ENCODE assay signal across 7 cellular contexts in the genomic region with DNA sequence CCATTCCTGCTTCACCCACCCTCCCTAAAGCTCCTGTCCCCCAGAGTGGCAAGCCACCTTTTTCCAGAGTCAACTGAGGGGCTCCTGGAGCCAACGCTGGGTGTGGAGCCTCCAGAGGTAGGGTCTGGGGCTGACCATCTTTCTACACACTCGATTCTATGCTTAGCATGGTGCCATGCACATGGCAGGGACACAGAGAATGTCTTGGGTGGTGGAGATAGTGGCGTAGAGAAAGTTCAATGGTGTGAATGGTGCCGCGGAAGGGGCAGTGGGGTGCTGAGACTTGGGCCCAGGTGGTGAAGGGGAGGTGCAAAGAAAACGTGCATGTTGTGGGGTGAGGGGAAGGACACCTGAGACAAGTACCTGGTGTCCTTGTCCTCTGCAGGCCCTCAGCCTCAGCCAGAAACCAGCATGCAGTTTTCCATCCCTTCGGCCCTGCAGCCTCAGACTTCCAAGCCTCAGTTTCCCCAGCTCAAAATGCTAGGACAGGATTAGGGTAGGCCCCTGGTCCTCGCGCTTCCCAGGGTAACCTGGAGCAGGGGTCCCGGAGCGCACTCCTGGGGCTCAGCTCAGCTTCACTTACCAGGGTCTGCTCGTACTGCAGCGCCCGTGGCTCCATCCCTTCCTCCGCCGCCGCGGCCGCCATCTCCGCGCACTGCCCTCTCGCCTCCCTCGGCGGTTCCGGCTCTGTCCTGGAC. TPM values are rescaled to one million over a fixed set of nuclear protein-coding genes. Genes with fewer than 3 reads are reported as not detected.
A peak's percentile ranks its signal among the peaks of the same experiment; 100 is the strongest.
DNase-seq lines count a peak whose midpoint lies in the region; ATAC-seq and TF ChIP-seq lines count a peak whose summit lies in the region.

No MANE protein-coding gene starts in this region.

- TF ChIP-seq CTCF in KMS-11 (conservative IDR thresholded peaks at IDR 0.05; ENCODE audit: low read depth, low read length) (no peak), GM13976 (IDR thresholded peaks at IDR 0.05; ENCODE audit: borderline replicate concordance, control extremely low read depth, extremely low read depth, insufficient read depth, missing control alignments) (no peak)

- peak overlapping the region; percentile 45 for H2AFZ ChIP-seq in KMS-11 (ENCODE audit: low read depth)

- H3K36me3 ChIP-seq in KMS-11 (ENCODE audit: insufficient read depth) = peaks cover 5% of the 10 kb centered on the region; the same call in 1 of the 2 replicates

- H3K4me2 ChIP-seq in KMS-11 = peak overlapping the region; percentile 85

- H3K4me1 ChIP-seq in KMS-11 (ENCODE audit: low read depth, poor library complexity, severe bottlenecking) = peaks cover 14% of the 10 kb centered on the region

- H3K27ac Mint-ChIP-seq in naive thymus-derived CD8-positive, alpha-beta T cell = peak overlapping the region in 7 of 10 donors; percentile 13 to 91 (median 57)

- H3K27me3 Mint-ChIP-seq in naive thymus-derived CD8-positive, alpha-beta T cell = peaks cover 0 to 3% (median 0%) of the 10 kb centered on the region in 5 donors

- no peaks in the 10 kb centered on the region for H3K9me3 Mint-ChIP-seq in naive thymus-derived CD8-positive, alpha-beta T cell

- ATAC-seq in GM19452 (IDR thresholded peaks at IDR 0.05; ENCODE audit: unreplicated experiment) = peak; percentile 0
- ATAC-seq in naive thymus-derived CD8-positive, alpha-beta T cell = peak in 1 of 2 donors; percentile 2

- peaks cover 19% of the 10 kb centered on the region for H3K79me2 ChIP-seq in KMS-11 (ENCODE audit: insufficient read depth, low read depth)

- no peak overlapping the region for H3K4me3 ChIP-seq in KMS-11 (IDR thresholded peaks at IDR 0.05; ENCODE audit: insufficient read depth, low read depth, low read length)

- in situ Hi-C loops in GM13976 (cut with MboI; ENCODE audit: low sequenced_read_pairs, unreplicated experiment) = no loop called here

- POLR2A ChIA-PET in naive thymus-derived CD8-positive, alpha-beta T cell (lab: Charles Lee) = interaction anchor here (0.9 to 3.2 kb wide), 5 partner anchors 23 to 217 kb away, joined by 3 to 15 read pairs (median 3); a partner anchor contains a TSS

- no peaks in the 10 kb centered on the region for H4K20me1 ChIP-seq in KMS-11 (ENCODE audit: insufficient read depth)

- H3K36me3 Mint-ChIP-seq in naive thymus-derived CD8-positive, alpha-beta T cell = peaks cover 0 to 9% (median 0%) of the 10 kb centered on the region in 3 donors

- H3K27me3 ChIP-seq in KMS-11 (ENCODE audit: insufficient read depth, low read depth) = no peaks in the 10 kb centered on the region

- peaks cover 17 to 35% (median 32%) of the 10 kb centered on the region in 4 donors for H3K4me1 Mint-ChIP-seq in naive thymus-derived CD8-positive, alpha-beta T cell

- DNase-seq in naive thymus-derived CD8-positive, alpha-beta T cell = no peak
- DNase-seq in cerebellar nuclear complex (lab: John Stamatoyannopoulos, UW) = no peak
- no peak for DNase-seq in SIG-M5 treated with dmso at 0.1 percent for 504 hours (lab: John Stamatoyannopoulos, UW; ENCODE audit: unreplicated experiment)
- DNase-seq in GM13976 (ENCODE audit: low spot score) = no peak

- peak overlapping the region; percentile 60; the same call in 1 of the 2 replicates for H3K9ac ChIP-seq in KMS-11

- peak overlapping the region; percentile 71 to 91 (median 83) for H3K4me3 Mint-ChIP-seq in naive thymus-derived CD8-positive, alpha-beta T cell

- H3K27ac ChIP-seq in KMS-11 = no peak overlapping the region; the same call in 1 of the 2 replicates
- peak overlapping the region; percentile 93 for H3K27ac ChIP-seq in cingulate gyrus (ENCODE audit: low read depth, low read length)

RNA-seq across cellular contexts. Expression of a gene that starts 0.4 kb away (rescaled TPM):
- 1 to 10 TPM; 5.2 to 6.3 TPM for total RNA-seq in naive thymus-derived CD8-positive, alpha-beta T cell
- 1 to 10 TPM in 1 of 3 donors, under 1 TPM in 2; 0.12 to 1.1 (median 0.28) TPM for polyA plus RNA-seq in naive thymus-derived CD8-positive, alpha-beta T cell

RNA-seq across cellular contexts. Expression of a gene that starts 0.5 kb away (rescaled TPM):
- total RNA-seq in naive thymus-derived CD8-positive, alpha-beta T cell = 10 to 100 TPM; 58.2 to 60.9 TPM
- 10 to 100 TPM; 58.0 to 81.6 (median 68.0) TPM for polyA plus RNA-seq in naive thymus-derived CD8-positive, alpha-beta T cell

RNA-seq across cellular contexts. Expression of a gene that starts 17.0 kb away (rescaled TPM):
- not detected for total RNA-seq in naive thymus-derived CD8-positive, alpha-beta T cell
- polyA plus RNA-seq in naive thymus-derived CD8-positive, alpha-beta T cell = not detected

RNA-seq across cellular contexts. Expression of a gene that starts 18.9 kb away (rescaled TPM):
- not detected for total RNA-seq in naive thymus-derived CD8-positive, alpha-beta T cell
- polyA plus RNA-seq in naive thymus-derived CD8-positive, alpha-beta T cell = not detected

RNA-seq across cellular contexts. Expression of a gene that starts 23.6 kb away (rescaled TPM):
- 1 to 10 TPM; 7.7 to 9.0 TPM for total RNA-seq in naive thymus-derived CD8-positive, alpha-beta T cell
- 1 to 10 TPM in 2 of 3 donors, under 1 TPM in 1; 0.98 to 1.8 (median 1.0) TPM for polyA plus RNA-seq in naive thymus-derived CD8-positive, alpha-beta T cell
